In the genomic region with DNA sequence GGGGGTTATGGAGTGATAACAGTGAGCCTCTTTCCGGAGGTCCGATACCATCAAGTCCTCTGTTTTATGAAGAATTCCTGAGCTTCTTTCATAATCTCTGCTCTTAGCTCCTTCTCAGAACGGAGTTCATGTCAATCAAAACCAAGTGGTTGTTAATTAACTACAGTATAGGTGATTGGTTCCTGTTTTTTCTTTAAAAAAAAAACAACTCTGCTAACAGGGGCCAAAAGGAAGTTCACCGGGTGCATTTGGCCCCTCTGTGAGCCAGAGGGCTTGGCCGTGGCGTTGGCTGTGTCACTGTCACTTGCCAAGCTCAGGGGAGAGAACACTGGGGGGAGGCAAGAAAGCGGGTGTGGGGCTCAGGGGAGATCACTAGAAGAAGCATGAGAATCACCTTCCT, we compare ENCODE assay signal across 19 cellular contexts. TPM values are rescaled to one million over a fixed set of nuclear protein-coding genes. Genes with fewer than 3 reads are reported as not detected.
DNase-seq lines count a peak whose midpoint lies in the region; ATAC-seq and TF ChIP-seq lines count a peak whose summit lies in the region.
"Had no signal": no experiment of that assay in that cellular context is flagged by ENCODE, and none has a peak within 500 bp of the region (broad histone marks: within the 10 kb centered on the region; RNA-seq: fewer than 3 reads in every experiment).

No MANE protein-coding gene starts in this region.

- H3K9me3 Mint-ChIP-seq in naive B cell (peaks cover 0 to 2% (median 0%) of the 10 kb centered on the region in 7 donors), endothelial cell (ENCODE audit: unreplicated experiment) (no peaks in the 10 kb centered on the region)

- H3K36me3 Mint-ChIP-seq in naive B cell (no peaks in the 10 kb centered on the region), endothelial cell (ENCODE audit: low read depth, unreplicated experiment) (no peaks in the 10 kb centered on the region)

- H3K4me3 Mint-ChIP-seq in naive B cell (no peak overlapping the region), endothelial cell (ENCODE audit: unreplicated experiment) (no peak overlapping the region)

- TF ChIP-seq POLR2A in NB4 (IDR thresholded peaks at IDR 0.05; ENCODE audit: extremely low read depth, insufficient read length), result no peak

- ATAC-seq in GM18861 (IDR thresholded peaks at IDR 0.05; ENCODE audit: unreplicated experiment) (peak; percentile 53), HG02938 (IDR thresholded peaks at IDR 0.05; ENCODE audit: unreplicated experiment) (peak; percentile 62), naive B cell (ENCODE audit: low read depth in 2 of 2) (peak; percentile 52 to 58)

- H3K27ac Mint-ChIP-seq in naive B cell, result no peak overlapping the region
- H3K27ac Mint-ChIP-seq in endothelial cell (ENCODE audit: unreplicated experiment), result no peak overlapping the region

- H3K4me3 ChIP-seq in NB4 (ENCODE audit: low read depth, low read length), result no peak overlapping the region
- H3K4me3 ChIP-seq: ascending aorta, colonic mucosa, SK-N-MC, spleen had no signal

- H3K27me3 Mint-ChIP-seq in naive B cell (peaks cover 39 to 88% (median 74%) of the 10 kb centered on the region in 3 donors), endothelial cell (ENCODE audit: unreplicated experiment) (peaks cover 5% of the 10 kb centered on the region)

- no peak for TF ChIP-seq CTCF in NB4 (IDR thresholded peaks at IDR 0.05; ENCODE audit: low read depth, low read length)
- no peak for TF ChIP-seq CTCF in endothelial cell (IDR thresholded peaks at IDR 0.05; ENCODE audit: unreplicated experiment)

- peaks cover 16 to 37% (median 33%) of the 10 kb centered on the region in 3 donors for H3K4me1 Mint-ChIP-seq in naive B cell
- peaks cover 14% of the 10 kb centered on the region for H3K4me1 Mint-ChIP-seq in endothelial cell (ENCODE audit: unreplicated experiment)

- DNase-seq in NB4 (ENCODE audit: low read depth) (peak; percentile 73), naive B cell (no peak), NCI-H82 (lab: John Stamatoyannopoulos, UW) (no peak), endothelial cell (ENCODE audit: low spot score) (no peak)
- no peak for DNase-seq in activated effector memory CD4-positive, alpha-beta T cell treated with anti-CD3 and anti-CD28 coated beads, Interleukin-2, amount 50 U/mL, for 16 hours
- DNase-seq in stimulated activated CD4-positive, alpha-beta T cell treated with anti-CD3 and anti-CD28 coated beads, Interleukin-4, amount 100 ng/mL, for 24 hours, result no peak
- DNase-seq: activated gamma-delta T cell, colonic mucosa, DMS79, IMR-90, kidney glomerular epithelial cell, NCI-H1436 treated with DMSO at 0.1 percent for 48 hours, NCI-H446, spleen had no signal

RNA-seq across cellular contexts. Expression of gene GFI1B, which starts 4.0 kb away (rescaled TPM):
- polyA plus RNA-seq in naive B cell (ENCODE audit: low read depth in 6 of 6), result 1 to 10 TPM in 2 of 6 donors, under 1 TPM in 3, not detected in 1; 0.38 to 1.4 (median 0.89) TPM
- not detected for total RNA-seq in endothelial cell (ENCODE audit: unreplicated experiment)
- total RNA-seq: ascending aorta, IMR-90 had no signal
- polyA plus RNA-seq: BJ had no signal

RNA-seq across cellular contexts. Expression of gene TSC1, which starts 38.1 kb away (rescaled TPM):
- 10 to 100 TPM in 2 of 6 donors, 1 to 10 TPM in 3, under 1 TPM in 1; 1.00 to 14.4 (median 8.6) TPM for polyA plus RNA-seq in naive B cell (ENCODE audit: low read depth in 6 of 6)
- 65.3 TPM for total RNA-seq in endothelial cell (ENCODE audit: unreplicated experiment)

RNA-seq across cellular contexts. Expression of gene GTF3C5, which starts 48.3 kb away (rescaled TPM):
- polyA plus RNA-seq in naive B cell (ENCODE audit: low read depth in 6 of 6), result 10 to 100 TPM; 22.3 to 44.2 (median 32.7) TPM
- total RNA-seq in endothelial cell (ENCODE audit: unreplicated experiment), result 71.7 TPM
